8 cellular contexts compared by ENCODE assay signal in genomic region chr11:45146072-45147016, GRCh38. TPM values are rescaled to one million over a fixed set of nuclear protein-coding genes. Genes with fewer than 3 reads are reported as not detected.
DNase-seq lines count a peak whose midpoint lies in the region; ATAC-seq and TF ChIP-seq lines count a peak whose summit lies in the region.

TSS of gene PRDM11 (plus strand) at chr11:45146639. CDS start at chr11:45181767, 35,128 bp downstream.

- H3K9me3 ChIP-seq in endodermal cell (ENCODE audit: control insufficient read depth, low read length), result no peaks in the 10 kb centered on the region

- H3K4ac ChIP-seq in mesendoderm (ENCODE audit: low read depth, low read length), result peak within 1 kb of the TSS; percentile 45

- peak within 1 kb of the TSS; percentile 51 for H2BK120ac ChIP-seq in mesendoderm (ENCODE audit: low read depth, low read length)

- peak within 1 kb of the TSS; percentile 92 for H3K4me2 ChIP-seq in mesendoderm (ENCODE audit: low read length)

- H3K27ac Mint-ChIP-seq in endodermal cell, result peak within 1 kb of the TSS; percentile 88

- no peak within 1 kb of the TSS for H2AK5ac ChIP-seq in mesendoderm (ENCODE audit: low read length)

- H3K4me1 ChIP-seq in endodermal cell (ENCODE audit: control insufficient read depth, insufficient read depth, low read length) (no peaks in the 10 kb centered on the region), mesendoderm (ENCODE audit: control insufficient read depth, low read depth, low read length) (no peaks in the 10 kb centered on the region)

- peak within 1 kb of the TSS; percentile 97 for H3K56ac ChIP-seq in mesendoderm (ENCODE audit: low read length)

- H3K27me3 Mint-ChIP-seq in endodermal cell (ENCODE audit: insufficient read depth), result peaks cover 51% of the 10 kb centered on the region

- TF ChIP-seq CTCF in 22Rv1 (IDR thresholded peaks at IDR 0.05), result no peak
- TF ChIP-seq CTCF in GM12875 (IDR thresholded peaks at IDR 0.05; ENCODE audit: borderline replicate concordance, insufficient read depth, low read depth, low read length), result no peak
- TF ChIP-seq CTCF in endodermal cell (conservative IDR thresholded peaks at IDR 0.05), result no peak

- H3K23ac ChIP-seq in mesendoderm (ENCODE audit: low read length), result no peak within 1 kb of the TSS

- H3K27me3 ChIP-seq in endodermal cell (ENCODE audit: control insufficient read depth, insufficient read depth, low read length, poor library complexity, severe bottlenecking) (peaks cover 41% of the 10 kb centered on the region), mesendoderm (ENCODE audit: insufficient read depth, low read length, poor library complexity) (no peaks in the 10 kb centered on the region)

- H3K79me2 ChIP-seq in mesendoderm (ENCODE audit: control insufficient read depth, insufficient read depth, low read length), result peaks cover 12% of the 10 kb centered on the region

- peak within 1 kb of the TSS; percentile 61 for H3K4me3 ChIP-seq in GM12875 (ENCODE audit: low read depth, low read length)
- peak within 1 kb of the TSS; percentile 95 for H3K4me3 ChIP-seq in endodermal cell (ENCODE audit: low read length)
- H3K4me3 ChIP-seq in mesendoderm (ENCODE audit: low read length), result peak within 1 kb of the TSS; percentile 88

- ATAC-seq in HG02798 (IDR thresholded peaks at IDR 0.05; ENCODE audit: poor library complexity, unreplicated experiment), result peak; percentile 40

- H2BK5ac ChIP-seq in mesendoderm (ENCODE audit: low read length), result no peak within 1 kb of the TSS

- peak within 1 kb of the TSS; percentile 85 for H3K27ac ChIP-seq in 22Rv1
- H3K27ac ChIP-seq in endodermal cell (ENCODE audit: low read depth, low read length), result peak within 1 kb of the TSS; percentile 75
- H3K27ac ChIP-seq in mesendoderm (ENCODE audit: low read depth, low read length), result peak within 1 kb of the TSS; percentile 89

- H3K18ac ChIP-seq in mesendoderm (ENCODE audit: low read length), result peak within 1 kb of the TSS; percentile 91

- no peak within 1 kb of the TSS for H2BK15ac ChIP-seq in mesendoderm (replicated peaks; ENCODE audit: low read depth)

- H3K36me3 ChIP-seq in endodermal cell (ENCODE audit: control insufficient read depth, insufficient read depth, low read length) (no peaks in the 10 kb centered on the region), mesendoderm (ENCODE audit: control insufficient read depth, insufficient read depth, low read length) (no peaks in the 10 kb centered on the region)

- H3K9ac ChIP-seq in endodermal cell (ENCODE audit: extremely low read depth, low read length, poor library complexity, severe bottlenecking) (peak within 1 kb of the TSS; percentile 67), mesendoderm (ENCODE audit: low read length) (peak within 1 kb of the TSS; percentile 91)

- 0 to 1% methylated on average over 20 to 92 of the region's 93 CpGs for WGBS in endodermal cell (ENCODE audit: insufficient coverage in 1 of 2, insufficient read length in 1 of 2), 2 experiments
- WGBS in mesendoderm (ENCODE audit: extremely low coverage, insufficient coverage, low lambda C conversion rate), result no CpG with 5 or more reads among the region's 93 CpGs

- peak within 1 kb of the TSS; percentile 57 for H4K8ac ChIP-seq in mesendoderm (ENCODE audit: low read depth, low read length)

- H4K5ac ChIP-seq in mesendoderm (ENCODE audit: low read length), result no peak within 1 kb of the TSS

- H3K36me3 Mint-ChIP-seq in endodermal cell (ENCODE audit: low read depth), result peaks cover 3% of the 10 kb centered on the region

- H3K4me3 Mint-ChIP-seq in endodermal cell, result peak within 1 kb of the TSS; percentile 75

- DNase-seq in NCI-H1930 (lab: John Stamatoyannopoulos, UW) (peak; percentile 41 to 44), endodermal cell (peak; percentile 75), mesendoderm (peak; percentile 65)
- DNase-seq in activated CD4-positive, alpha-beta T cell treated with anti-CD3 and anti-CD28 coated beads, Interleukin-2, amount 50 U/mL, for 24 hours (ENCODE audit: low read depth in 1 of 2, low spot score in 1 of 2), result peak; percentile 33 to 40
- DNase-seq in stimulated activated CD8-positive, alpha-beta memory T cell treated with anti-CD3 and anti-CD28 coated beads, Interleukin-4, amount 100 ng/mL, for 4 hours (ENCODE audit: low read depth in 2 of 2, low spot score in 1 of 2), result peak; percentile 13 to 47

- peaks cover 2% of the 10 kb centered on the region for H3K9me3 Mint-ChIP-seq in endodermal cell

- H3K4me1 Mint-ChIP-seq in endodermal cell, result peaks cover 9% of the 10 kb centered on the region

- H3K79me1 ChIP-seq in mesendoderm (ENCODE audit: low read length), result peaks cover 23% of the 10 kb centered on the region

RNA-seq across cellular contexts. Expression of gene PRDM11, which starts in this region (rescaled TPM):
- total RNA-seq in endodermal cell, result 10 to 100 TPM; 10.4 to 15.2 TPM
- 3.8 TPM for polyA plus RNA-seq in endodermal cell (2013, experiment 1 of 2)
- 3.9 TPM for polyA plus RNA-seq in endodermal cell (2013, experiment 2 of 2)
- 5.4 TPM for polyA plus RNA-seq in mesendoderm (2013, experiment 1 of 2)
- polyA plus RNA-seq in mesendoderm (2013, experiment 2 of 2), result 5.4 TPM

Comparison
In these comparisons a context has a peak if more than half of its experiments do, and no peak if none do; other contexts are left out.
1. Peak in every context shown above with its lines: DNase-seq, ATAC-seq, H3K4me3 ChIP-seq and H3K27ac ChIP-seq.